ENCODE assay signal across 8 cellular contexts in the genomic region with DNA sequence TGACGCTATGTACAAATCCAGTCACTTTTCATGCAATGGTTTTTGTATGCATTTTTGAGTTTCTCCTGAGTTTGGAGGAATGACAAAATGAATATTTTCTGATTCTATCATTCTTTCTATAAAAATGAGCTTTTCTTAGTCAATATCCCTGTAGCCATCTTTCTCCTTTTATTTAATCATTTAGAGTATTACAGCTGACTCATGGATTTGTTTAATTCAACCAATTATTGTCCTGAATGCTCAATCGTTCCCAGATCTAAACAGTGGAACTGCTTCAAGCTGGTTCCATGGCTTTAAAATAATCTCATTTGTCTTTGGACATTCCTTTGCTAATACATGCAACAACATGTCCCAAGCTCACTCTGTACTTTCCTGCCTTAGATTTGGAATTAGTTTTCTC.
"Had no signal": no experiment of that assay in that cellular context is flagged by ENCODE, and none has a peak within 500 bp of the region (broad histone marks: within the 10 kb centered on the region; RNA-seq: fewer than 3 reads in every experiment).

No MANE protein-coding gene starts in this region.

- H3K9me3 Mint-ChIP-seq: GM23338, H9 had no signal

- DNase-seq: H9, HCEC 1CT, KBM-7 had no signal

- H3K9ac ChIP-seq: KMS-11 had no signal

- H3K27ac ChIP-seq: KMS-11 had no signal

- ATAC-seq: GM23338 had no signal

- H3K4me3 ChIP-seq: GM23338 had no signal

- H2AFZ ChIP-seq: GM23338 had no signal

- FAIRE-seq: H1, H54, HTR-8/SVneo had no signal

- H3K4me3 Mint-ChIP-seq: GM23338, H9 had no signal

- H3K27ac Mint-ChIP-seq: GM23338, H9 had no signal

- H3K4me2 ChIP-seq: GM23338, KMS-11 had no signal

- H3K4me1 Mint-ChIP-seq: GM23338, H9 had no signal
